In genomic region chr19:12789904-12790619, GRCh38 we compare ENCODE assay signal across 8 cellular contexts. TPM values are rescaled to one million over a fixed set of nuclear protein-coding genes. Genes with fewer than 3 reads are reported as not detected.
DNase-seq lines count a peak whose midpoint lies in the region; ATAC-seq and TF ChIP-seq lines count a peak whose summit lies in the region.

No MANE protein-coding gene starts in this region.

- H3K4me3 ChIP-seq in A673 (ENCODE audit: low read depth, low read length, poor library complexity, severe bottlenecking): peak overlapping the region; percentile 59
- peak overlapping the region; percentile 72 to 96 (median 88) for H3K4me3 ChIP-seq in spleen

- H3K27ac ChIP-seq in A673 (ENCODE audit: low read depth, low read length, poor library complexity, severe bottlenecking): peak overlapping the region; percentile 98
- H3K27ac ChIP-seq in caudate nucleus (ENCODE audit: low read depth, low read length): peak overlapping the region; percentile 99
- H3K27ac ChIP-seq in spleen: peak overlapping the region; percentile 97 to 100 (median 100)

- POLR2A ChIA-PET in A673 (lab: Charles Lee; ENCODE audit: low non-redundant PET): no interaction called here

- TF ChIP-seq CTCF in A673 (conservative IDR thresholded peaks at IDR 0.05; ENCODE audit: low read depth, low read length) (no peak), spleen (IDR thresholded peaks at IDR 0.05 in 8 of 11, conservative IDR thresholded peaks at IDR 0.05 in 3 of 11) (peak in 3 of 11 experiments; percentile 15 to 46 (median 38))

- DNase-seq in A673 (ENCODE audit: low spot score) (peak; percentile 99), NCI-H2196 (lab: John Stamatoyannopoulos, UW; ENCODE audit: unreplicated experiment) (peak; percentile 98), caudate nucleus (lab: John Stamatoyannopoulos, UW) (peak; percentile 15 to 98 (median 88)), iris pigment epithelial cell (ENCODE audit: low read depth) (peak; percentile 97), spleen (peak; percentile 100)
- peak; percentile 80 to 84 (median 81) for DNase-seq in activated CD4-positive, CD25-positive, alpha-beta regulatory T cell (lab: John Stamatoyannopoulos, UW)

- intact Hi-C loops in A673 (cut with micrococcal nuclease; ENCODE audit: unreplicated experiment) (loop anchor here (5.0 kb wide), 1 partner anchor 108 kb away; the partner anchor contains the start of gene DHPS), spleen (cut with DNase I; ENCODE audit: low total_unique reads) (no loop called here)

- no TSS peak for BruUV-seq in A673 (replicated peaks; lab: Mats Ljungman, UMichigan)

- no peaks in the 10 kb centered on the region for H3K27me3 ChIP-seq in A673 (replicated peaks; ENCODE audit: insufficient read depth, low read depth, low read length, poor library complexity)
- H3K27me3 ChIP-seq in spleen (replicated peaks in 1 of 7): peaks cover 0 to 5% (median 0%) of the 10 kb centered on the region in 7 donors

- ATAC-seq in GM18858 (IDR thresholded peaks at IDR 0.05; ENCODE audit: unreplicated experiment) (peak; percentile 31), HG03095 (IDR thresholded peaks at IDR 0.05; ENCODE audit: unreplicated experiment) (peak; percentile 35)

- CTCF ChIA-PET in A673 (lab: Charles Lee): interaction anchor here (0.6 kb wide), 1 partner anchor 14 kb away, joined by 3 read pairs; no protein-coding TSS in a partner anchor

- peak; percentile 46 to 79 (median 69) for TF ChIP-seq POLR2A in spleen (IDR thresholded peaks at IDR 0.05)

- H3K36me3 ChIP-seq in A673 (ENCODE audit: insufficient read depth, low read length, poor library complexity, severe bottlenecking) (no peaks in the 10 kb centered on the region), spleen (no peaks in the 10 kb centered on the region)

- WGBS in spleen, 5 donors: 0 to 1% (median 1%) methylated on average over 15 to 56 of the region's 56 CpGs

- H3K4me1 ChIP-seq in A673 (ENCODE audit: insufficient read depth, low read length, poor library complexity, severe bottlenecking): peaks cover 34% of the 10 kb centered on the region
- H3K4me1 ChIP-seq in spleen: peaks cover 43 to 77% (median 67%) of the 10 kb centered on the region in 6 donors

- H3K9me3 ChIP-seq in A673 (ENCODE audit: low read depth, low read length, poor library complexity, severe bottlenecking) (no peaks in the 10 kb centered on the region), spleen (no peaks in the 10 kb centered on the region)

RNA-seq across cellular contexts. Expression of gene JUNB, which starts 1.2 kb away (rescaled TPM):
- total RNA-seq in A673 (2021): 27.7 and 28.6 TPM in 2 replicates
- total RNA-seq in spleen: 100 to 1,000 TPM; 102 to 363 (median 189) TPM
- polyA plus RNA-seq in spleen: 100 to 1,000 TPM in 1 of 3 donors, 10 to 100 TPM in 2; 57.5 to 118 (median 64.0) TPM

RNA-seq across cellular contexts. Expression of gene PRDX2, which starts 11.5 kb away (rescaled TPM):
- total RNA-seq in A673 (2021) (406 and 429 TPM in 2 replicates), spleen (100 to 1,000 TPM in 6 of 7 donors, 10 to 100 TPM in 1; 97.9 to 203 (median 140) TPM)
- polyA plus RNA-seq in spleen: 100 to 1,000 TPM in 2 of 3 donors, 10 to 100 TPM in 1; 78.3 to 123 (median 108) TPM

RNA-seq across cellular contexts. Expression of gene THSD8, which starts 11.8 kb away (rescaled TPM):
- total RNA-seq in A673 (2021): 45.2 and 53.4 TPM in 2 replicates
- total RNA-seq in spleen: 1 to 10 TPM in 4 of 7 donors, not detected in 3; 1.1 to 4.8 (median 3.4) TPM
- polyA plus RNA-seq in spleen: 1 to 10 TPM; 5.2 to 9.1 (median 5.7) TPM

RNA-seq across cellular contexts. Expression of gene HOOK2, which starts 14.7 kb away (rescaled TPM):
- total RNA-seq in A673 (2021) (25.8 and 34.1 TPM in 2 replicates), spleen (10 to 100 TPM; 14.8 to 27.4 (median 25.2) TPM)
- 10 to 100 TPM in 2 of 3 donors, 1 to 10 TPM in 1; 7.1 to 24.3 (median 20.5) TPM for polyA plus RNA-seq in spleen

RNA-seq across cellular contexts. Expression of gene RNASEH2A, which starts 16.3 kb away (rescaled TPM):
- total RNA-seq in A673 (2021) (97.7 and 99.7 TPM in 2 replicates), spleen (10 to 100 TPM in 6 of 7 donors, 1 to 10 TPM in 1; 9.8 to 15.9 (median 11.7) TPM)
- polyA plus RNA-seq in spleen: 10 to 100 TPM in 2 of 3 donors, 1 to 10 TPM in 1; 4.4 to 12.2 (median 11.4) TPM

Comparison
In these comparisons a context has a peak if more than half of its experiments do, and no peak if none do; other contexts are left out.
1. Peak in every context shown above with its lines: DNase-seq, ATAC-seq, H3K4me3 ChIP-seq and H3K27ac ChIP-seq.